27 cellular contexts compared by ENCODE assay signal in genomic region chr16:74472010-74472409, GRCh38. TPM values are rescaled to one million over a fixed set of nuclear protein-coding genes. Genes with fewer than 3 reads are reported as not detected.
DNase-seq lines count a peak whose midpoint lies in the region; ATAC-seq and TF ChIP-seq lines count a peak whose summit lies in the region.
"Had no signal": no experiment of that assay in that cellular context is flagged by ENCODE, and none has a peak within 500 bp of the region (broad histone marks: within the 10 kb centered on the region; RNA-seq: fewer than 3 reads in every experiment).

No MANE protein-coding gene starts in this region.

- no peak overlapping the region for H4K8ac ChIP-seq in neuronal stem cell (ENCODE audit: low read depth, low read length)

- H3K9me3 ChIP-seq in BLaER1: no peaks in the 10 kb centered on the region
- H3K9me3 ChIP-seq in BLaER1 treated with 17β-estradiol and CSF1 and Interleukin-3, amounts not matched to agents 10 nM and 100 nM (replicated peaks in 1 of 11): no peaks in the 10 kb centered on the region
- no peaks in the 10 kb centered on the region for H3K9me3 ChIP-seq in T-helper 17 cell (ENCODE audit: control insufficient read depth, low read length, poor library complexity, severe bottlenecking)
- no peaks in the 10 kb centered on the region for H3K9me3 ChIP-seq in esophagus squamous epithelium
- no peaks in the 10 kb centered on the region for H3K9me3 ChIP-seq in neuronal stem cell (replicated peaks in 1 of 2; ENCODE audit: control insufficient read depth in 2 of 2, insufficient read depth in 1 of 2, low read depth in 1 of 2, low read length in 2 of 2)
- H3K9me3 ChIP-seq: MG63, SJSA1 had no signal

- H3K27ac ChIP-seq in BLaER1: no peak overlapping the region
- 0 out of 22 replicates have a peak overlapping the region, but pooled peaks of 1 of the 11 experiments have one; percentile 4 for H3K27ac ChIP-seq in BLaER1 treated with 17β-estradiol and CSF1 and Interleukin-3, amounts not matched to agents 10 nM and 100 nM
- H3K27ac ChIP-seq in esophagus squamous epithelium: no peak overlapping the region
- H3K27ac ChIP-seq in neuronal stem cell (replicated peaks; ENCODE audit: low read length): no peak overlapping the region
- H3K27ac ChIP-seq: HL-60, PC-9, SJSA1 had no signal

- H2BK15ac ChIP-seq in neuronal stem cell (ENCODE audit: low read length): no peak overlapping the region

- H3K9ac ChIP-seq in BLaER1: no peak overlapping the region
- H3K9ac ChIP-seq in BLaER1 treated with 17β-estradiol and CSF1 and Interleukin-3, amounts not matched to agents 10 nM and 100 nM: no peak overlapping the region
- no peak overlapping the region for H3K9ac ChIP-seq in neuronal stem cell (ENCODE audit: low read depth, low read length, poor library complexity)

- no peak overlapping the region for H2AK5ac ChIP-seq in neuronal stem cell (ENCODE audit: low read depth, low read length)

- TF ChIP-seq POLR2A in esophagus squamous epithelium (IDR thresholded peaks at IDR 0.05): no peak

- H3K4me3 ChIP-seq in BLaER1 (no peak overlapping the region), esophagus squamous epithelium (no peak overlapping the region), neuronal stem cell (ENCODE audit: low read length in 2 of 2) (no peak overlapping the region)
- no peak overlapping the region for H3K4me3 ChIP-seq in BLaER1 treated with 17β-estradiol and CSF1 and Interleukin-3, amounts not matched to agents 10 nM and 100 nM
- H3K4me3 ChIP-seq: MG63, PC-9, SJSA1 had no signal

- TF ChIP-seq CTCF in glutamatergic neuron (IDR thresholded peaks at IDR 0.05; ENCODE audit: partially characterized antibody, unreplicated experiment) (no peak), esophagus squamous epithelium (IDR thresholded peaks at IDR 0.05) (no peak)

- WGBS in esophagus squamous epithelium, 2 donors: 62 to 77% methylated on average over 3 of the region's 3 CpGs
- WGBS in neuronal stem cell (ENCODE audit: extremely low coverage in 2 of 2, insufficient read length in 2 of 2, insufficient replicate concordance in 1 of 2), 2 donors: no CpG with 5 or more reads among the region's 3 CpGs

- H3K36me3 ChIP-seq in BLaER1 (peaks cover 100% of the 10 kb centered on the region), esophagus squamous epithelium (peaks cover 3 to 100% (median 21%) of the 10 kb centered on the region in 3 donors), neuronal stem cell (replicated peaks in 1 of 2; ENCODE audit: control insufficient read depth in 2 of 2, insufficient read depth in 2 of 2, low read length in 2 of 2) (peaks cover 42 to 96% of the 10 kb centered on the region in 2 donors)
- peaks cover 94 to 100% (median 97%) of the 10 kb centered on the region in 11 experiments for H3K36me3 ChIP-seq in BLaER1 treated with 17β-estradiol and CSF1 and Interleukin-3, amounts not matched to agents 10 nM and 100 nM

- peaks cover 2% of the 10 kb centered on the region for H3K9me3 Mint-ChIP-seq in glutamatergic neuron (ENCODE audit: unreplicated experiment)
- no peaks in the 10 kb centered on the region for H3K9me3 Mint-ChIP-seq in stimulated activated effector memory CD8-positive, alpha-beta T cell treated with anti-CD3 and anti-CD28 coated beads, Interleukin-12 subunit alpha, Interleukin-12 subunit beta, amount 100 ng/mL, for 72 hours
- H3K9me3 Mint-ChIP-seq: CD14-positive monocyte had no signal

- H3K27ac Mint-ChIP-seq in T-helper 17 cell (peak overlapping the region; percentile 51), glutamatergic neuron (ENCODE audit: unreplicated experiment) (peak overlapping the region; percentile 28)
- H3K27ac Mint-ChIP-seq in stimulated activated effector memory CD8-positive, alpha-beta T cell treated with anti-CD3 and anti-CD28 coated beads, Interleukin-12 subunit alpha, Interleukin-12 subunit beta, amount 100 ng/mL, for 72 hours: no peak overlapping the region

- no peak overlapping the region for H3K4me3 Mint-ChIP-seq in T-helper 17 cell
- H3K4me3 Mint-ChIP-seq in glutamatergic neuron (ENCODE audit: unreplicated experiment): no peak overlapping the region
- no peak overlapping the region for H3K4me3 Mint-ChIP-seq in stimulated activated effector memory CD8-positive, alpha-beta T cell treated with anti-CD3 and anti-CD28 coated beads, Interleukin-12 subunit alpha, Interleukin-12 subunit beta, amount 100 ng/mL, for 72 hours
- H3K4me3 Mint-ChIP-seq: CD14-positive monocyte had no signal

- no peak overlapping the region for H2AFZ ChIP-seq in neuronal stem cell (ENCODE audit: low read length)
- H2AFZ ChIP-seq: PC-9 had no signal

- no peak overlapping the region for H4K91ac ChIP-seq in neuronal stem cell (ENCODE audit: low read depth, low read length, poor library complexity)

- H3K36me3 Mint-ChIP-seq in T-helper 17 cell (ENCODE audit: low read depth) (peaks cover 8% of the 10 kb centered on the region), glutamatergic neuron (ENCODE audit: unreplicated experiment) (no peaks in the 10 kb centered on the region)
- peaks cover 100% of the 10 kb centered on the region for H3K36me3 Mint-ChIP-seq in stimulated activated effector memory CD8-positive, alpha-beta T cell treated with anti-CD3 and anti-CD28 coated beads, Interleukin-12 subunit alpha, Interleukin-12 subunit beta, amount 100 ng/mL, for 72 hours

- H3K4me1 ChIP-seq in BLaER1 (peaks cover 56% of the 10 kb centered on the region), esophagus squamous epithelium (peaks cover 0 to 11% (median 0%) of the 10 kb centered on the region in 3 donors), neuronal stem cell (ENCODE audit: control insufficient read depth in 2 of 2, insufficient read depth in 1 of 2, low read depth in 1 of 2, low read length in 2 of 2) (no peaks in the 10 kb centered on the region)
- peaks cover 0 to 55% (median 25%) of the 10 kb centered on the region in 10 experiments; a peak in 14 of 20 replicates for H3K4me1 ChIP-seq in BLaER1 treated with 17β-estradiol and CSF1 and Interleukin-3, amounts not matched to agents 10 nM and 100 nM
- H3K4me1 ChIP-seq: SJSA1 had no signal

- H3K4me2 ChIP-seq in BLaER1 (peak overlapping the region; percentile 61), neuronal stem cell (ENCODE audit: insufficient read depth, low read length, poor library complexity, severe bottlenecking) (no peak overlapping the region)
- peak overlapping the region in 7 of 11 experiments; percentile 34 to 67 (median 48); a peak in 11 of 22 replicates for H3K4me2 ChIP-seq in BLaER1 treated with 17β-estradiol and CSF1 and Interleukin-3, amounts not matched to agents 10 nM and 100 nM
- H3K4me2 ChIP-seq: PC-9 had no signal

- no peak overlapping the region for H3K4ac ChIP-seq in neuronal stem cell (ENCODE audit: low read length)

- ATAC-seq in T-helper 17 cell: no peak
- ATAC-seq in stimulated activated effector memory CD8-positive, alpha-beta T cell treated with anti-CD3 and anti-CD28 coated beads, Interleukin-12 subunit alpha, Interleukin-12 subunit beta, amount 100 ng/mL, for 72 hours: no peak
- ATAC-seq: HCT116 had no signal

- H2BK12ac ChIP-seq in neuronal stem cell (ENCODE audit: low read length): no peak overlapping the region

- no peak overlapping the region for H2BK120ac ChIP-seq in neuronal stem cell (ENCODE audit: low read depth, low read length)

- H3K27me3 Mint-ChIP-seq in T-helper 17 cell (no peaks in the 10 kb centered on the region), glutamatergic neuron (ENCODE audit: unreplicated experiment) (peaks cover 7% of the 10 kb centered on the region)

- peaks cover 32% of the 10 kb centered on the region for H4K20me1 ChIP-seq in BLaER1
- H4K20me1 ChIP-seq in BLaER1 treated with 17β-estradiol and CSF1 and Interleukin-3, amounts not matched to agents 10 nM and 100 nM: peaks cover 0 to 21% (median 6%) of the 10 kb centered on the region in 11 experiments; a peak in 6 of 22 replicates

- H2BK5ac ChIP-seq in neuronal stem cell (ENCODE audit: low read length): no peak overlapping the region

- intact Hi-C loops in esophagus squamous epithelium (cut with DNase I): no loop called here

- no peaks in the 10 kb centered on the region for H3K79me1 ChIP-seq in neuronal stem cell (ENCODE audit: low read depth, low read length)

- H3K23ac ChIP-seq in neuronal stem cell (ENCODE audit: low read depth, low read length, poor library complexity): no peak overlapping the region

- DNase-seq in T-helper 17 cell: no peak
- no peak for DNase-seq in glutamatergic neuron
- DNase-seq in esophagus squamous epithelium (lab: John Stamatoyannopoulos, UW): no peak
- no peak for DNase-seq in stimulated activated effector memory CD8-positive, alpha-beta T cell treated with anti-CD3 and anti-CD28 coated beads, Interleukin-12 subunit alpha, Interleukin-12 subunit beta, amount 100 ng/mL, for 72 hours (ENCODE audit: low spot score in 2 of 2)
- DNase-seq in NK-92 (lab: John Stamatoyannopoulos, UW; ENCODE audit: unreplicated experiment): no peak
- DNase-seq in neuronal stem cell (ENCODE audit: low spot score): no peak
- DNase-seq: Calu3; DND-41; Kasumi-1; MG63; NCI-H1105 treated with DMSO at 0.1 percent for 48 hours; NCI-H146; NCI-H1930; NCI-H2107; NCI-H446; NCI-H524 treated with DMSO at 0.1 percent for 48 hours; NCI-H774; NK-92 treated with Interleukin-12 subunit alpha and Interleukin-12 subunit beta, amount 100 ng/mL, for 24 hours; PC-9; Right ventricle myocardium superior; RPMI8226 had no signal

- peaks cover 14% of the 10 kb centered on the region for H3K4me1 Mint-ChIP-seq in T-helper 17 cell
- H3K4me1 Mint-ChIP-seq in glutamatergic neuron (ENCODE audit: low read depth, unreplicated experiment): peaks cover 12% of the 10 kb centered on the region
- H3K4me1 Mint-ChIP-seq in stimulated activated effector memory CD8-positive, alpha-beta T cell treated with anti-CD3 and anti-CD28 coated beads, Interleukin-12 subunit alpha, Interleukin-12 subunit beta, amount 100 ng/mL, for 72 hours: peaks cover 7% of the 10 kb centered on the region
- H3K4me1 Mint-ChIP-seq: CD14-positive monocyte had no signal

- no peak overlapping the region for H3K18ac ChIP-seq in neuronal stem cell (ENCODE audit: low read length)

- H3K27me3 ChIP-seq in BLaER1: no peaks in the 10 kb centered on the region
- no peaks in the 10 kb centered on the region for H3K27me3 ChIP-seq in BLaER1 treated with 17β-estradiol and CSF1 and Interleukin-3, amounts not matched to agents 10 nM and 100 nM
- H3K27me3 ChIP-seq in esophagus squamous epithelium: no peaks in the 10 kb centered on the region
- H3K27me3 ChIP-seq in neuronal stem cell (ENCODE audit: control insufficient read depth in 3 of 3, insufficient read depth in 3 of 3, low read depth in 1 of 3, low read length in 3 of 3): no peaks in the 10 kb centered on the region
- H3K27me3 ChIP-seq: MG63, SJSA1 had no signal

- H3K14ac ChIP-seq in neuronal stem cell (ENCODE audit: low read length): no peak overlapping the region

RNA-seq across cellular contexts. Expression of gene CLEC18B, which starts 50.7 kb away (rescaled TPM):
- total RNA-seq in T-helper 17 cell: 1 to 10 TPM; 1.6 to 2.4 TPM
- total RNA-seq in glutamatergic neuron (ENCODE audit: unreplicated experiment): 1.6 TPM
- 1 to 10 TPM in 2 of 4 donors, under 1 TPM in 2; 0.38 to 6.2 (median 2.6) TPM for total RNA-seq in esophagus squamous epithelium
- polyA plus RNA-seq in neuronal stem cell (2013, experiment 1 of 2): 3.9 TPM
- 4.1 TPM for polyA plus RNA-seq in neuronal stem cell (2013, experiment 2 of 2)
- total RNA-seq: SJSA1 had no signal
- polyA plus RNA-seq: CD14-positive monocyte had no signal
